8 cellular contexts compared by ENCODE assay signal in the genomic region with DNA sequence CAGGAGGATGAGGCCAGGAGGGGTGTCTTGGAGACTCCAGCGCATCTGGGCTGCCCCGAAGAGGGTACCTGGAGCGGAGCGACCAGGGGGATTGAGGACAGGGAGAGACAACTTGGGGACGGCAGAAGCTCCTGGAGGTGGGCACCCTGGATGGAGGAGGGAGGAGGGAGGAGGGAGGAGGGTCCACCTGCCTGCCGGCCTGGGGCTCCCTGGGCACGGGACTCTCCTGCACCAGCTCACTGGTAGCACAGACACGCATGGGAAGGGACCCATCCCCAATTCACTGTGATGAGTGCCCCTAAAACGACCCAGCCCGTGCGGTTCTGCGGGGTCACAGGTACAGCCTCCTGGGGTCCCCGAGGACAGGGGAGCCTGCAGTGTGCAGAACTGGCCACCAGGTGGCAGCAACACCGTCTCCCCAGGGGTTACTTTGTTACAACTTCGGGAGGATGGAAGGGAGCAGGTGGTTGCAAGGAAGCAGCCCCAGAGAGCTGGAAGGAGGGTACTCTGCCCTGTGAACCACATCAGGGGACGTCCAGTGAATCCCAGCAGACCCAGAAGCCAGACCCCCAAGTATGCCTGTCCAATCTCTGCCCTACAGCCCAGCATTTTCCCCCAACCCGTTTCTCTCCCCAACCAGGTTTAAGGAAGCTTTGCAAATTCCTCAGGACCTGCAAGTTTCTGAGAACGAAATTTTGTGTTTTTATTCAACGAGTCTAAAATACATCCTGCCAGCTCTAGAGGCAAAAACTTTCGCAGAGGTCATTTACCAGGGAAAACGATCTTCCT.
DNase-seq lines count a peak whose midpoint lies in the region; ATAC-seq and TF ChIP-seq lines count a peak whose summit lies in the region.

No MANE protein-coding gene starts in this region.

- H3K4me1 ChIP-seq in CD8-positive, alpha-beta memory T cell (ENCODE audit: insufficient read depth, low read length) = no peaks in the 10 kb centered on the region
- H3K4me1 ChIP-seq in uterus = no peaks in the 10 kb centered on the region

- peaks cover 6% of the 10 kb centered on the region for H3K27me3 ChIP-seq in CD8-positive, alpha-beta memory T cell (ENCODE audit: insufficient read depth, low read length, poor library complexity, severe bottlenecking)
- H3K27me3 ChIP-seq in uterus = no peaks in the 10 kb centered on the region

- no peak overlapping the region for H3K27ac Mint-ChIP-seq in CD8-positive, alpha-beta memory T cell
- no peak overlapping the region for H3K27ac Mint-ChIP-seq in progenitor cell of endocrine pancreas

- CTCF ChIA-PET in CD8-positive, alpha-beta memory T cell (lab: Charles Lee) = interaction anchor here (0.9 to 7.3 kb wide), 9 partner anchors 13 to 735 kb away, joined by 3 to 53 read pairs (median 5); no protein-coding TSS in a partner anchor

- H3K36me3 Mint-ChIP-seq in CD8-positive, alpha-beta memory T cell = no peaks in the 10 kb centered on the region
- H3K36me3 Mint-ChIP-seq in progenitor cell of endocrine pancreas (ENCODE audit: insufficient read depth) = no peaks in the 10 kb centered on the region

- no peaks in the 10 kb centered on the region for H3K9me3 Mint-ChIP-seq in CD8-positive, alpha-beta memory T cell
- no peaks in the 10 kb centered on the region for H3K9me3 Mint-ChIP-seq in progenitor cell of endocrine pancreas (ENCODE audit: low read depth)

- H3K27me3 Mint-ChIP-seq in CD8-positive, alpha-beta memory T cell = peaks cover 15% of the 10 kb centered on the region in 2 donors
- peaks cover 15% of the 10 kb centered on the region for H3K27me3 Mint-ChIP-seq in progenitor cell of endocrine pancreas

- no peaks in the 10 kb centered on the region for H3K9me3 ChIP-seq in CD8-positive, alpha-beta memory T cell (ENCODE audit: low read length)
- no peaks in the 10 kb centered on the region for H3K9me3 ChIP-seq in uterus

- no peaks in the 10 kb centered on the region for H3K36me3 ChIP-seq in CD8-positive, alpha-beta memory T cell (ENCODE audit: insufficient read depth, low read length)
- no peaks in the 10 kb centered on the region for H3K36me3 ChIP-seq in uterus

- H3K4me3 ChIP-seq in CD8-positive, alpha-beta memory T cell (ENCODE audit: low read length) = no peak overlapping the region
- H3K4me3 ChIP-seq in uterus = no peak overlapping the region

- no peak overlapping the region for H3K27ac ChIP-seq in CD8-positive, alpha-beta memory T cell (ENCODE audit: low read depth, low read length)
- no peak overlapping the region for H3K27ac ChIP-seq in uterus

- intact Hi-C loops in Right ventricle myocardium superior (cut with DNase I) (loop anchor here (5.0 kb wide), 3 partner anchors 232 to 467 kb away; no protein-coding TSS in a partner anchor), uterus (cut with DNase I; ENCODE audit: low total_unique reads) (no loop called here)

- H3K4me3 Mint-ChIP-seq in CD8-positive, alpha-beta memory T cell = no peak overlapping the region
- H3K4me3 Mint-ChIP-seq in progenitor cell of endocrine pancreas (ENCODE audit: low read depth) = no peak overlapping the region

- TF ChIP-seq POLR2A in uterus (IDR thresholded peaks at IDR 0.05) = no peak

- H3K4me1 Mint-ChIP-seq in CD8-positive, alpha-beta memory T cell = peaks cover 0 to 3% (median 0%) of the 10 kb centered on the region in 3 donors
- peaks cover 6% of the 10 kb centered on the region for H3K4me1 Mint-ChIP-seq in progenitor cell of endocrine pancreas (ENCODE audit: low read depth)

- TF ChIP-seq CTCF in progenitor cell of endocrine pancreas (IDR thresholded peaks at IDR 0.05; ENCODE audit: unreplicated experiment) (peak; percentile 96), uterus (IDR thresholded peaks at IDR 0.05) (peak; percentile 69 to 89 (median 78))

- ATAC-seq in HG03175 (IDR thresholded peaks at IDR 0.05; ENCODE audit: unreplicated experiment) = peak; percentile 59
- peak; percentile 77 for ATAC-seq in Right ventricle myocardium superior (ENCODE audit: poor library complexity)
- no peak for ATAC-seq in GM21515 (IDR thresholded peaks at IDR 0.05; ENCODE audit: unreplicated experiment)

- POLR2A ChIA-PET in CD8-positive, alpha-beta memory T cell (lab: Charles Lee) = no interaction called here

- DNase-seq in CD8-positive, alpha-beta memory T cell = peak; percentile 47 to 75 (median 58)
- DNase-seq in SKM-1 treated with dmso at 0.1 percent for 144 hours (lab: John Stamatoyannopoulos, UW; ENCODE audit: unreplicated experiment) (peak; percentile 51), Right ventricle myocardium superior (peak; percentile 70), progenitor cell of endocrine pancreas (ENCODE audit: low spot score, unreplicated experiment) (peak; percentile 82), uterus (peak in 1 of 2 donors; percentile 49)
- DNase-seq in activated naive CD4-positive, alpha-beta T cell treated with Interleukin-2 at 50 U/mL for 16 hours = peak; percentile 76
